25 cellular contexts compared by ENCODE assay signal in the genomic region with DNA sequence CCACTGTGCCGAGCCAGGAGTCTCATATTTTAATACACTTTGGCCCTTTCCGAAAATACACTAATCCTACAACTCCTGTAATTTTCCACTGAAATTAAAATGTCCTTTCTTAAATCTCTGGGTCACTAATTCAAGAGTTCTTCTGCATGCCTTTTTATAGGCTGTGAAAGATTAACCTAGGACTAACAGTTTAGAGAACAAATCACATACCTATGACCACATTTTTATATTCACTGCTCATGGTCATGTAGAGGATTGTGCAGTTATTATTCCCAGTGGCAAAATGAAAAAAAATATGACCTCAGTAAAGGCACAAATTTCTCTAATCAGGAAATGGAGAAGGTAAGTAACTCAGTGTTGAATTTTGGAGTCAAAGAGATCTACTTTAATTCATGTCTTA. TPM values are rescaled to one million over a fixed set of nuclear protein-coding genes. Genes with fewer than 3 reads are reported as not detected.
"Had no signal": no experiment of that assay in that cellular context is flagged by ENCODE, and none has a peak within 500 bp of the region (broad histone marks: within the 10 kb centered on the region; RNA-seq: fewer than 3 reads in every experiment).

No MANE protein-coding gene starts in this region.

- H3K27ac ChIP-seq: gastrocnemius medialis, lower lobe of right lung, prostate gland, sigmoid colon, testis, tibial artery had no signal

- H3K4me1 ChIP-seq: gastrocnemius medialis, lower lobe of right lung, prostate gland, sigmoid colon, testis, tibial artery had no signal

- H3K27me3 Mint-ChIP-seq: memory B cell; naive thymus-derived CD4-positive, alpha-beta T cell; stimulated activated memory B cell treated with anti-CD40 and anti-IgM and Interleukin-4, amounts not matched to agents 10 μg/mL and 1 μg/mL and 100 μg/mL, for 72 hours had no signal

- ATAC-seq: esophagus mucosa; gastrocnemius medialis; left ventricle myocardium superior; lower lobe of right lung; naive thymus-derived CD4-positive, alpha-beta T cell; right cardiac atrium; stimulated activated memory B cell treated with anti-CD40 and anti-IgM and Interleukin-4, amounts not matched to agents 10 μg/mL and 1 μg/mL and 100 μg/mL, for 72 hours; stimulated activated naive CD8-positive, alpha-beta T cell treated with anti-CD3 and anti-CD28 coated beads, Interleukin-15, Interleukin-2, amounts not matched to agents 100 U/mL and 50 U/mL, for 24 hours had no signal

- H3K27ac Mint-ChIP-seq: memory B cell; mesothelial cell of epicardium; naive thymus-derived CD4-positive, alpha-beta T cell; stimulated activated memory B cell treated with anti-CD40 and anti-IgM and Interleukin-4, amounts not matched to agents 10 μg/mL and 1 μg/mL and 100 μg/mL, for 72 hours had no signal

- H3K36me3 Mint-ChIP-seq: memory B cell; mesothelial cell of epicardium; naive thymus-derived CD4-positive, alpha-beta T cell; stimulated activated memory B cell treated with anti-CD40 and anti-IgM and Interleukin-4, amounts not matched to agents 10 μg/mL and 1 μg/mL and 100 μg/mL, for 72 hours had no signal

- H3K4me3 ChIP-seq: gastrocnemius medialis, lower lobe of right lung, prostate gland, sigmoid colon, testis, tibial artery had no signal

- H3K27me3 ChIP-seq: gastrocnemius medialis, sigmoid colon, testis, tibial artery had no signal

- H3K4me1 Mint-ChIP-seq: memory B cell; mesothelial cell of epicardium; naive thymus-derived CD4-positive, alpha-beta T cell; stimulated activated memory B cell treated with anti-CD40 and anti-IgM and Interleukin-4, amounts not matched to agents 10 μg/mL and 1 μg/mL and 100 μg/mL, for 72 hours had no signal

- H3K36me3 ChIP-seq: gastrocnemius medialis, lower lobe of right lung, prostate gland, sigmoid colon, tibial artery had no signal

- H3K4me3 Mint-ChIP-seq: memory B cell; mesothelial cell of epicardium; naive thymus-derived CD4-positive, alpha-beta T cell; stimulated activated memory B cell treated with anti-CD40 and anti-IgM and Interleukin-4, amounts not matched to agents 10 μg/mL and 1 μg/mL and 100 μg/mL, for 72 hours had no signal

- H3K9me3 ChIP-seq: gastrocnemius medialis, lower lobe of right lung, prostate gland, sigmoid colon, testis, tibial artery had no signal

- DNase-seq: caudate nucleus; cerebellar nuclear complex; cortex of kidney; effector CD4-positive, alpha-beta T cell; foreskin fibroblast; gastrocnemius medialis; head of caudate nucleus; left ventricle myocardium superior; lower lobe of right lung; naive thymus-derived CD4-positive, alpha-beta T cell; nucleus accumbens; right cardiac atrium; sigmoid colon; stimulated activated CD4-positive, alpha-beta T cell treated with anti-CD3 and anti-CD28 coated beads, Interleukin-2, amount 100 ng/mL, for 24 hours; stimulated activated CD4-positive, alpha-beta T cell treated with anti-CD3 and anti-CD28 coated beads, Interleukin-4, amount 100 ng/mL, for 24 hours; stimulated activated naive CD8-positive, alpha-beta T cell treated with anti-CD3 and anti-CD28 coated beads, Interleukin-15, Interleukin-2, amounts not matched to agents 100 U/mL and 50 U/mL, for 24 hours; substantia nigra; testis; tibial artery had no signal

RNA-seq across cellular contexts. Expression of gene SLCO4C1, which starts 33.4 kb away (rescaled TPM):
- total RNA-seq: dermis microvascular lymphatic vessel endothelial cell, esophagus mucosa, gastrocnemius medialis had no signal
